In the genomic region with DNA sequence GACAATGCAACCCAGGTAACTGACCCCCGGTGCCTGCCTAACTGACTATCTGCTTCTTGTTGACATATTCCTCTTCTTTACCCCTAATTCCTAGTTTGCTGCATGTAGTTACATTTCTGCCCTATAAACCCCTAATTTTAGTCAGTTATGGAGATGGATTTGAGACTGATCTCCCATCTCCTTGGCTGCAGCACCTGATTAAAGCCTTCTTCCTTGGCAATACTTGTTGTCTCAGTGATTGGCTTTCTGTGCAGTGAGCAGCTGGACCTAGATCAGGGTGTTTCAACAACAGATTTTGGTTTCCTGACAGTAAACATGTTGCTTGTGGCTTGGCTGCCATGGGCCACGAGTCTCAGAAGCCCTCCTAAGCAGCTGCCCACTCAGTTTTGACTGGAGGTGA, we compare ENCODE assay signal across 19 cellular contexts.
DNase-seq lines count a peak whose midpoint lies in the region; ATAC-seq, FAIRE-seq and TF ChIP-seq lines count a peak whose summit lies in the region.
"Had no signal": no experiment of that assay in that cellular context is flagged by ENCODE, and none has a peak within 500 bp of the region (broad histone marks: within the 10 kb centered on the region; RNA-seq: fewer than 3 reads in every experiment).

No MANE protein-coding gene starts in this region.

- 47% methylated on average over 2 of the region's 2 CpGs for WGBS in A549 (ENCODE audit: missing lambda C conversion rate)
- WGBS in GM12878 (ENCODE audit: insufficient coverage, insufficient replicate concordance, low lambda C conversion rate, missing lambda C conversion rate), result 96% methylated on average over 2 of the region's 2 CpGs
- 30% methylated on average over 2 of the region's 2 CpGs for WGBS in HepG2 (ENCODE audit: low lambda C conversion rate)

- CTCF ChIA-PET in A549 (lab: Yijun Ruan, JAX) (no interaction called here), PC-3 (lab: Charles Lee) (no interaction called here), GM12878 (lab: Yijun Ruan, JAX) (no interaction called here), HepG2 (lab: Yijun Ruan, JAX; ENCODE audit: low intra/inter-chr PET ratio, low total read pairs) (no interaction called here)

- H3K4me1 Mint-ChIP-seq in stimulated activated memory B cell treated with anti-CD40 and anti-IgM and Interleukin-4, amounts not matched to agents 10 μg/mL and 1 μg/mL and 100 μg/mL, for 72 hours, result peaks cover 11% of the 10 kb centered on the region
- H3K4me1 Mint-ChIP-seq in T-helper 2 cell treated with Interferon-gamma antibody and Interleukin-4, amounts not matched to agents 5 μg/mL and 100 μg/mL, for 36 hours (ENCODE audit: low read depth), result no peaks in the 10 kb centered on the region
- H3K4me1 Mint-ChIP-seq: H9 had no signal

- TF ChIP-seq CTCF in A549 (IDR thresholded peaks at IDR 0.05) (no peak), PC-3 (conservative IDR thresholded peaks at IDR 0.05; ENCODE audit: low read depth, low read length) (no peak), GM12878 (IDR thresholded peaks at IDR 0.05 in 2 of 3, conservative IDR thresholded peaks at IDR 0.05 in 1 of 3; ENCODE audit: control insufficient read depth in 2 of 3, extremely low read depth in 1 of 3, insufficient read depth in 1 of 3, low read depth in 3 of 3, low read length in 3 of 3) (no peak), HepG2 (CRISPR knock-in tag; IDR thresholded peaks at IDR 0.05) (no peak)

- TF ChIP-seq EP300 in A549 (IDR thresholded peaks at IDR 0.05) (no peak), GM12878 (IDR thresholded peaks at IDR 0.05; ENCODE audit: borderline replicate concordance in 1 of 2, control insufficient read depth in 1 of 2, low read depth in 2 of 2, low read length in 2 of 2) (no peak), HepG2 (IDR thresholded peaks at IDR 0.05; ENCODE audit: low read depth in 2 of 2, low read length in 2 of 2) (no peak), HepG2 (CRISPR knock-in tag; IDR thresholded peaks at IDR 0.05; ENCODE audit: borderline replicate concordance) (no peak)

- H3K27me3 ChIP-seq in PC-3 (ENCODE audit: low read length) (no peaks in the 10 kb centered on the region), GM12878 (replicated peaks in 1 of 2; ENCODE audit: control insufficient read depth in 2 of 2, insufficient read depth in 2 of 2, low read length in 1 of 2) (no peaks in the 10 kb centered on the region), HepG2 (ENCODE audit: control insufficient read depth in 1 of 2, insufficient read depth in 2 of 2, low read length in 2 of 2) (no peaks in the 10 kb centered on the region)
- H3K27me3 ChIP-seq: BE2C had no signal

- H3K9me3 Mint-ChIP-seq in stimulated activated memory B cell treated with anti-CD40 and anti-IgM and Interleukin-4, amounts not matched to agents 10 μg/mL and 1 μg/mL and 100 μg/mL, for 72 hours, result peaks cover 12% of the 10 kb centered on the region
- peaks cover 48% of the 10 kb centered on the region for H3K9me3 Mint-ChIP-seq in T-helper 2 cell treated with Interferon-gamma antibody and Interleukin-4, amounts not matched to agents 5 μg/mL and 100 μg/mL, for 36 hours

- no peak overlapping the region for H3K4me3 Mint-ChIP-seq in stimulated activated memory B cell treated with anti-CD40 and anti-IgM and Interleukin-4, amounts not matched to agents 10 μg/mL and 1 μg/mL and 100 μg/mL, for 72 hours
- no peak overlapping the region for H3K4me3 Mint-ChIP-seq in T-helper 2 cell treated with Interferon-gamma antibody and Interleukin-4, amounts not matched to agents 5 μg/mL and 100 μg/mL, for 36 hours
- H3K4me3 Mint-ChIP-seq: CD4-positive, CD25-positive, alpha-beta regulatory T cell; H9 had no signal

- H3K9me3 ChIP-seq in A549 (peaks cover 32% of the 10 kb centered on the region), PC-3 (ENCODE audit: low read length) (peaks cover 38% of the 10 kb centered on the region), GM12878 (replicated peaks; ENCODE audit: control insufficient read depth, insufficient read depth, low read length) (peaks cover 30% of the 10 kb centered on the region), HepG2 (ENCODE audit: low read length) (peaks cover 39% of the 10 kb centered on the region)
- H3K9me3 ChIP-seq: BE2C had no signal

- SMC1A ChIA-PET in GM12878 (lab: Charles Lee; ENCODE audit: uncharacterized antibody, unreplicated experiment), result interaction anchor here (0.8 kb wide), 1 partner anchor 62 kb away, joined by 3 read pairs; no protein-coding TSS in a partner anchor

- no peaks in the 10 kb centered on the region for H3K27me3 Mint-ChIP-seq in stimulated activated memory B cell treated with anti-CD40 and anti-IgM and Interleukin-4, amounts not matched to agents 10 μg/mL and 1 μg/mL and 100 μg/mL, for 72 hours
- H3K27me3 Mint-ChIP-seq in T-helper 2 cell treated with Interferon-gamma antibody and Interleukin-4, amounts not matched to agents 5 μg/mL and 100 μg/mL, for 36 hours (ENCODE audit: low read depth), result no peaks in the 10 kb centered on the region
- H3K27me3 Mint-ChIP-seq: CD8-positive, alpha-beta memory T cell had no signal

- H3K36me3 ChIP-seq in PC-3 (ENCODE audit: low read depth, low read length) (peaks cover 30% of the 10 kb centered on the region), GM12878 (ENCODE audit: control insufficient read depth in 2 of 2, insufficient read depth in 2 of 2, low read length in 1 of 2) (no peaks in the 10 kb centered on the region; a peak in 3 of 4 replicates), HepG2 (replicated peaks in 1 of 2; ENCODE audit: control insufficient read depth in 1 of 2, insufficient read depth in 2 of 2, low read length in 2 of 2) (no peaks in the 10 kb centered on the region)
- H3K36me3 ChIP-seq: BE2C had no signal

- peaks cover 5% of the 10 kb centered on the region for H3F3A ChIP-seq in PC-3 (ENCODE audit: low read length, unreplicated experiment)

- RAD21 ChIA-PET in GM12878 (lab: Charles Lee; ENCODE audit: unreplicated experiment), result no interaction called here

- BruUV-seq in PC-3 (replicated peaks; lab: Mats Ljungman, UMichigan) (no TSS peak), GM12878 (replicated peaks; lab: Mats Ljungman, UMichigan) (no TSS peak), HepG2 (replicated peaks; lab: Mats Ljungman, UMichigan) (no TSS peak)

- no peak for TF ChIP-seq RAD21 in A549 (conservative IDR thresholded peaks at IDR 0.05 in 1 of 2, IDR thresholded peaks at IDR 0.05 in 1 of 2)
- no peak for TF ChIP-seq RAD21 in GM12878 (IDR thresholded peaks at IDR 0.05; ENCODE audit: insufficient read depth, low read depth, low read length)
- TF ChIP-seq RAD21 in HepG2 (CRISPR knock-in tag; IDR thresholded peaks at IDR 0.05), result no peak

- in situ Hi-C loops in GM12878 (cut with MboI) (no loop called here), HepG2 (cut with HindIII; ENCODE audit: extremely low pct_ligation_motif_present, low pct_unique_long_range_greater_than_20kb) (no loop called here)

- no peak for ATAC-seq in A549
- ATAC-seq in PC-3, result no peak
- ATAC-seq in GM12878, result no peak
- ATAC-seq in HepG2, result no peak
- ATAC-seq in stimulated activated memory B cell treated with anti-CD40 and anti-IgM and Interleukin-4, amounts not matched to agents 10 μg/mL and 1 μg/mL and 100 μg/mL, for 72 hours, result no peak
- ATAC-seq in GM18858 (IDR thresholded peaks at IDR 0.05; ENCODE audit: unreplicated experiment), result no peak

- H3K79me2 ChIP-seq in PC-3 (ENCODE audit: low read length), result no peaks in the 10 kb centered on the region
- no peaks in the 10 kb centered on the region for H3K79me2 ChIP-seq in GM12878 (ENCODE audit: control insufficient read depth, insufficient read depth, low read length)
- no peaks in the 10 kb centered on the region for H3K79me2 ChIP-seq in HepG2 (ENCODE audit: insufficient read depth, low read length)

- H3K4me2 ChIP-seq in A549, result no peak overlapping the region
- H3K4me2 ChIP-seq in PC-3 (ENCODE audit: low read length), result no peak overlapping the region
- no peak overlapping the region for H3K4me2 ChIP-seq in GM12878 (ENCODE audit: control insufficient read depth, insufficient read depth)
- no peak overlapping the region for H3K4me2 ChIP-seq in HepG2 (ENCODE audit: low read depth, low read length)

- H3K9ac ChIP-seq in PC-3 (ENCODE audit: low read length) (peak overlapping the region; percentile 28; the same call in 1 of the 2 replicates), GM12878 (ENCODE audit: control insufficient read depth, insufficient read depth, low read length) (no peak overlapping the region), HepG2 (ENCODE audit: insufficient read depth, low read depth, low read length) (no peak overlapping the region)

- H3K36me3 Mint-ChIP-seq in stimulated activated memory B cell treated with anti-CD40 and anti-IgM and Interleukin-4, amounts not matched to agents 10 μg/mL and 1 μg/mL and 100 μg/mL, for 72 hours, result peaks cover 56% of the 10 kb centered on the region
- H3K36me3 Mint-ChIP-seq in T-helper 2 cell treated with Interferon-gamma antibody and Interleukin-4, amounts not matched to agents 5 μg/mL and 100 μg/mL, for 36 hours (ENCODE audit: low read depth), result peaks cover 63% of the 10 kb centered on the region

- H3K4me3 ChIP-seq in A549, result no peak overlapping the region
- H3K4me3 ChIP-seq in PC-3 (ENCODE audit: low read length), result no peak overlapping the region; the same call in 1 of the 2 replicates
- no peak overlapping the region for H3K4me3 ChIP-seq in GM12878
- no peak overlapping the region for H3K4me3 ChIP-seq in HepG2 (replicated peaks in 1 of 3; ENCODE audit: insufficient read depth in 1 of 3, low read depth in 2 of 3, low read length in 3 of 3)

- 0 out of 6 replicates have a peak overlapping the region, but pooled peaks have one; percentile 14 to 32 for H3K27ac ChIP-seq in A549
- peak overlapping the region; percentile 86 for H3K27ac ChIP-seq in PC-3 (ENCODE audit: low read length)
- no peak overlapping the region for H3K27ac ChIP-seq in GM12878 (ENCODE audit: control insufficient read depth, insufficient read depth)
- no peak overlapping the region for H3K27ac ChIP-seq in HepG2 (ENCODE audit: extremely low read length, insufficient read depth, low read length)
- H3K27ac ChIP-seq: 22Rv1 had no signal

- H2AFZ ChIP-seq in PC-3 (ENCODE audit: low read length) (no peak overlapping the region), GM12878 (ENCODE audit: control insufficient read depth, low read depth, low read length) (no peak overlapping the region), HepG2 (ENCODE audit: low read length) (no peak overlapping the region)

- no peak for TF ChIP-seq POLR2A in A549 (IDR thresholded peaks at IDR 0.05; ENCODE audit: low read length)
- TF ChIP-seq POLR2A in GM12878 (IDR thresholded peaks at IDR 0.05; ENCODE audit: low read depth, low read length), result no peak
- TF ChIP-seq POLR2A in HepG2 (IDR thresholded peaks at IDR 0.05; ENCODE audit: insufficient read depth in 1 of 2, low read depth in 2 of 2, low read length in 2 of 2), result no peak

- FAIRE-seq in A549 (lab: Jason Lieb, UNC) (no peak), GM12878 (lab: Jason Lieb, UNC) (no peak), HepG2 (lab: Jason Lieb, UNC) (no peak)
- FAIRE-seq: GM12892 had no signal

- DNase-seq in A549 (ENCODE audit: low read depth in 1 of 2, low spot score in 1 of 2) (no peak), PC-3 (no peak), GM12878 (ENCODE audit: low read depth, low spot score) (no peak), HepG2 (ENCODE audit: low spot score) (no peak)
- no peak for DNase-seq in activated CD8-positive, alpha-beta memory T cell treated with anti-CD3 and anti-CD28 coated beads, Interleukin-2, amount 50 U/mL, for 4 hours
- no peak for DNase-seq in T-helper 2 cell treated with Interferon-gamma antibody and Interleukin-4, amounts not matched to agents 5 μg/mL and 100 μg/mL, for 36 hours (ENCODE audit: low spot score)
- DNase-seq: BE2C; C1 segment of cervical spinal cord; CD4-positive, CD25-positive, alpha-beta regulatory T cell; CD8-positive, alpha-beta memory T cell; COR-L47; DMS 273 treated with DMSO at 0.1 percent for 48 hours; DMS53; DND-41; H9 had no signal

- H3K9me2 ChIP-seq in PC-3 (replicated peaks; ENCODE audit: low read length), result no peaks in the 10 kb centered on the region

- no peaks in the 10 kb centered on the region for H4K20me1 ChIP-seq in PC-3 (ENCODE audit: low read length)
- no peaks in the 10 kb centered on the region for H4K20me1 ChIP-seq in GM12878 (ENCODE audit: control insufficient read depth, insufficient read depth)
- H4K20me1 ChIP-seq in HepG2 (ENCODE audit: insufficient read depth, low read length), result no peaks in the 10 kb centered on the region

- no peak overlapping the region for H3K27ac Mint-ChIP-seq in stimulated activated memory B cell treated with anti-CD40 and anti-IgM and Interleukin-4, amounts not matched to agents 10 μg/mL and 1 μg/mL and 100 μg/mL, for 72 hours
- H3K27ac Mint-ChIP-seq in T-helper 2 cell treated with Interferon-gamma antibody and Interleukin-4, amounts not matched to agents 5 μg/mL and 100 μg/mL, for 36 hours, result no peak overlapping the region
- H3K27ac Mint-ChIP-seq: CD4-positive, CD25-positive, alpha-beta regulatory T cell; H9 had no signal

- POLR2A ChIA-PET in A549 (lab: Yijun Ruan, JAX) (no interaction called here), PC-3 (lab: Charles Lee; ENCODE audit: unreplicated experiment) (no interaction called here), GM12878 (lab: Charles Lee) (interaction anchor here (0.8 kb wide), 1 partner anchor 23 kb away, joined by 3 read pairs; no protein-coding TSS in a partner anchor), HepG2 (lab: Yijun Ruan, JAX) (no interaction called here)

- peaks cover 7% of the 10 kb centered on the region; the same call in 1 of the 3 replicates for H3K4me1 ChIP-seq in A549
- peaks cover 8% of the 10 kb centered on the region; the same call in 1 of the 2 replicates for H3K4me1 ChIP-seq in PC-3 (ENCODE audit: insufficient read depth, low read length)
- H3K4me1 ChIP-seq in GM12878 (ENCODE audit: control insufficient read depth, insufficient read depth, low read length), result no peaks in the 10 kb centered on the region; the same call in 1 of the 2 replicates
- no peaks in the 10 kb centered on the region for H3K4me1 ChIP-seq in HepG2 (ENCODE audit: insufficient read depth, low read length)
- H3K4me1 ChIP-seq: BE2C had no signal

- intact Hi-C loops in PC-3 (cut with micrococcal nuclease), result no loop called here
- intact Hi-C loops in GM12878 (cut with micrococcal nuclease; ENCODE audit: unreplicated experiment), result no loop called here
- intact Hi-C loops in HepG2 (cut with micrococcal nuclease; ENCODE audit: unreplicated experiment), result no loop called here

Comparison
In these comparisons a context has a peak if more than half of its experiments do, and no peak if none do; other contexts are left out.
1. H3K27ac ChIP-seq: peak in A549 (2 of 2) and PC-3 (single experiment); none in GM12878 (single experiment) and HepG2 (single experiment).